In the genomic region with DNA sequence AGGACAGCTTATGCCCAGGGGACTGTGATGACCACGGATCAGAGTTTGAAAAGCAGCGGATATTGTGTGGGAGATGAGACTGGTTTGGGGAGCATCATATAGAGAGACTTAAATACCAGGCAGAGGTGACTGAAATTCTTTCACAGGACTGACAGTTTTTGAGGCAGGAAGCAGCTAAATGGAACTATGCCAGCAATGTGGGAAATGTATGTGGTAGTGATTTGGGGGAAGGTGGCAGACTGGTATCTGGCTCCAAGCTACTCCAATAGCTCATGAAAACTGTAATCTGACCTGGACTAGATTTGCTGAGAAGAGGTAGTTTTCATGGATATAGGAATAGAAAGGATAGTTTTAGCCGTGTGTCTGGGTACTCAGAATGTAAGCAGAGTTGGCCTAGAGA, we compare ENCODE assay signal across 18 cellular contexts.
A peak's percentile ranks its signal among the peaks of the same experiment; 100 is the strongest.
DNase-seq lines count a peak whose midpoint lies in the region; ATAC-seq, FAIRE-seq and TF ChIP-seq lines count a peak whose summit lies in the region.
"Had no signal": no experiment of that assay in that cellular context is flagged by ENCODE, and none has a peak within 500 bp of the region (broad histone marks: within the 10 kb centered on the region; RNA-seq: fewer than 3 reads in every experiment).

No MANE protein-coding gene starts in this region.

- no peak overlapping the region for H2BK5ac ChIP-seq in H9 (ENCODE audit: insufficient read length, low read length)

- H3K4me3 Mint-ChIP-seq in H9 (no peak overlapping the region), WTC11 (no peak overlapping the region)
- H3K4me3 Mint-ChIP-seq: B cell; CD4-positive, alpha-beta memory T cell had no signal

- H3K9me3 ChIP-seq in H9 (ENCODE audit: control insufficient read depth, low read depth, low read length): no peaks in the 10 kb centered on the region
- H3K9me3 ChIP-seq in iPS DF 6.9 (ENCODE audit: control insufficient read depth, insufficient read depth, low read length): no peaks in the 10 kb centered on the region
- H3K9me3 ChIP-seq in BE2C: no peaks in the 10 kb centered on the region
- no peaks in the 10 kb centered on the region for H3K9me3 ChIP-seq in A673 (ENCODE audit: low read depth, low read length, poor library complexity, severe bottlenecking)
- H3K9me3 ChIP-seq: SJCRH30 had no signal

- no peak overlapping the region for H2AK5ac ChIP-seq in H9 (ENCODE audit: insufficient read length, low read length)

- no peaks in the 10 kb centered on the region for H3K36me3 ChIP-seq in iPS DF 6.9 (ENCODE audit: control insufficient read depth, insufficient read depth, low read length)
- H3K36me3 ChIP-seq in BE2C: no peaks in the 10 kb centered on the region
- H3K36me3 ChIP-seq in A673 (ENCODE audit: insufficient read depth, low read length, poor library complexity, severe bottlenecking): no peaks in the 10 kb centered on the region
- H3K36me3 ChIP-seq: SJCRH30 had no signal

- no peak overlapping the region for H2AFZ ChIP-seq in H9 (ENCODE audit: low read length)
- H2AFZ ChIP-seq: GM23248 had no signal

- TF ChIP-seq CTCF in H9 (conservative IDR thresholded peaks at IDR 0.05) (no peak), WTC11 (IDR thresholded peaks at IDR 0.05) (no peak), BE2C (IDR thresholded peaks at IDR 0.05; ENCODE audit: low read depth, low read length) (no peak), A673 (conservative IDR thresholded peaks at IDR 0.05; ENCODE audit: low read depth, low read length) (no peak)

- H3K4ac ChIP-seq in H9 (ENCODE audit: low read depth, low read length): no peak overlapping the region

- H3K4me1 Mint-ChIP-seq in H9 (peaks cover 24 to 26% of the 10 kb centered on the region in 2 experiments), WTC11 (peaks cover 52% of the 10 kb centered on the region)

- POLR2A ChIA-PET in WTC11 (lab: Charles Lee): no interaction called here
- POLR2A ChIA-PET in A673 (lab: Charles Lee; ENCODE audit: low non-redundant PET): no interaction called here

- H2BK12ac ChIP-seq in H9 (ENCODE audit: insufficient read length, low read depth, low read length): no peak overlapping the region

- no peak overlapping the region for H2BK20ac ChIP-seq in H9 (ENCODE audit: low read depth, low read length, poor library complexity, severe bottlenecking)

- ATAC-seq in WTC11: peak; percentile 72
- ATAC-seq: GM12878 had no signal

- no peak overlapping the region for H4K5ac ChIP-seq in H9 (ENCODE audit: insufficient read length, low read depth, low read length)

- no peak overlapping the region for H4K91ac ChIP-seq in H9 (ENCODE audit: insufficient read length, low read depth, low read length)

- no peaks in the 10 kb centered on the region for H4K20me1 ChIP-seq in H9 (ENCODE audit: control insufficient read depth, insufficient read depth, insufficient read length)

- CTCF ChIA-PET in WTC11 (lab: Charles Lee): interaction anchor here (1.0 to 3.0 kb wide), 3 partner anchors 72 to 262 kb away, joined by 3 to 13 read pairs (median 3); no protein-coding TSS in a partner anchor
- CTCF ChIA-PET in A673 (lab: Charles Lee): no interaction called here

- H3K27me3 Mint-ChIP-seq in H9 (ENCODE audit: low read depth) (no peaks in the 10 kb centered on the region), WTC11 (ENCODE audit: low read depth) (no peaks in the 10 kb centered on the region)

- H3K27ac ChIP-seq in H9 (ENCODE audit: insufficient read length, low read depth, low read length): peak overlapping the region; percentile 18
- H3K27ac ChIP-seq in iPS DF 6.9 (ENCODE audit: low read length): no peak overlapping the region
- no peak overlapping the region for H3K27ac ChIP-seq in A673 (ENCODE audit: low read depth, low read length, poor library complexity, severe bottlenecking)
- H3K27ac ChIP-seq: GM23248, SJCRH30 had no signal

- no peaks in the 10 kb centered on the region; a peak in 1 of 5 replicates for H3K9me3 Mint-ChIP-seq in H9
- peaks cover 4% of the 10 kb centered on the region for H3K9me3 Mint-ChIP-seq in WTC11
- H3K9me3 Mint-ChIP-seq: CD4-positive, alpha-beta memory T cell had no signal

- no peaks in the 10 kb centered on the region for H3K79me2 ChIP-seq in H9 (ENCODE audit: insufficient read depth, low read length)

- H3K4me3 ChIP-seq in iPS DF 6.9 (ENCODE audit: low read length): no peak overlapping the region
- no peak overlapping the region for H3K4me3 ChIP-seq in BE2C (ENCODE audit: low read depth, low read length)
- no peak overlapping the region for H3K4me3 ChIP-seq in A673 (ENCODE audit: low read depth, low read length, poor library complexity, severe bottlenecking)
- H3K4me3 ChIP-seq: GM12878, GM23248, SJCRH30 had no signal

- no TSS peak for BruUV-seq in A673 (replicated peaks; lab: Mats Ljungman, UMichigan)

- H2BK120ac ChIP-seq in H9 (ENCODE audit: low read depth, low read length, poor library complexity, severe bottlenecking): no peak overlapping the region

- no peaks in the 10 kb centered on the region for H3K79me1 ChIP-seq in H9 (ENCODE audit: insufficient read depth, low read depth, low read length, poor library complexity, severe bottlenecking)

- no peak overlapping the region for H3T11ph ChIP-seq in H9 (ENCODE audit: low read length)

- H3K56ac ChIP-seq in H9 (ENCODE audit: insufficient read length, low read depth, low read length): no peak overlapping the region

- no peak overlapping the region for H2BK15ac ChIP-seq in H9 (ENCODE audit: low read depth, low read length)

- no peak overlapping the region for H4K8ac ChIP-seq in H9 (replicated peaks; ENCODE audit: insufficient read length, low read depth, low read length)

- H3K23ac ChIP-seq in H9 (ENCODE audit: insufficient read length, low read depth, low read length): no peak overlapping the region

- FAIRE-seq in urothelium cell line (lab: Jason Lieb, UNC): no peak
- FAIRE-seq: D721Med, GM12878 had no signal

- WGBS in H9 (ENCODE audit: extremely low coverage, insufficient read length, low lambda C conversion rate): no CpG with 5 or more reads among the region's 3 CpGs
- WGBS in iPS DF 6.9 (ENCODE audit: insufficient coverage, insufficient read length): no CpG with 5 or more reads among the region's 3 CpGs

- H3K27ac Mint-ChIP-seq in H9 (peak overlapping the region in 1 of 3 experiments; percentile 36; a peak in 1 of 7 replicates), WTC11 (peak overlapping the region; percentile 54)
- H3K27ac Mint-ChIP-seq: B cell; CD4-positive, alpha-beta memory T cell had no signal

- no peaks in the 10 kb centered on the region for H3K23me2 ChIP-seq in H9 (ENCODE audit: insufficient read length, low read depth, low read length, poor library complexity, severe bottlenecking)

- H3K9ac ChIP-seq in H9 (ENCODE audit: extremely low read depth, insufficient read length, low read length): no peak overlapping the region
- H3K9ac ChIP-seq: GM23248 had no signal

- H3K4me2 ChIP-seq in H9 (ENCODE audit: insufficient read depth, insufficient read length, low read length): peak overlapping the region; percentile 34

- no peak overlapping the region for H3K18ac ChIP-seq in H9 (ENCODE audit: insufficient read length, low read depth, low read length)

- no peak overlapping the region for H3K14ac ChIP-seq in H9 (ENCODE audit: insufficient read depth, low read length)

- intact Hi-C loops in A673 (cut with micrococcal nuclease; ENCODE audit: unreplicated experiment): no loop called here

- no peaks in the 10 kb centered on the region; a peak in 1 of 7 replicates for H3K36me3 Mint-ChIP-seq in H9 (ENCODE audit: insufficient read depth in 1 of 3, low read depth in 3 of 3)
- no peaks in the 10 kb centered on the region for H3K36me3 Mint-ChIP-seq in WTC11
- H3K36me3 Mint-ChIP-seq: CD4-positive, alpha-beta memory T cell had no signal

- H3K27me3 ChIP-seq in H9 (ENCODE audit: insufficient read depth, low read length) (no peaks in the 10 kb centered on the region), iPS DF 6.9 (ENCODE audit: control insufficient read depth, insufficient read depth, low read length) (no peaks in the 10 kb centered on the region), BE2C (no peaks in the 10 kb centered on the region), A673 (replicated peaks; ENCODE audit: insufficient read depth, low read depth, low read length, poor library complexity) (no peaks in the 10 kb centered on the region)
- H3K27me3 ChIP-seq: SJCRH30 had no signal

- peaks cover 15% of the 10 kb centered on the region; the same call in 1 of the 2 replicates for H3K4me1 ChIP-seq in H9 (ENCODE audit: insufficient read depth, low read length)
- no peaks in the 10 kb centered on the region; the same call in 1 of the 2 replicates for H3K4me1 ChIP-seq in iPS DF 6.9 (ENCODE audit: control insufficient read depth, insufficient read depth, low read length)
- no peaks in the 10 kb centered on the region for H3K4me1 ChIP-seq in BE2C
- H3K4me1 ChIP-seq in A673 (ENCODE audit: insufficient read depth, low read length, poor library complexity, severe bottlenecking): no peaks in the 10 kb centered on the region
- H3K4me1 ChIP-seq: SJCRH30 had no signal

- DNase-seq in H9: peak; percentile 37
- no peak for DNase-seq in WTC11 (ENCODE audit: low spot score)
- DNase-seq in iPS DF 6.9 (ENCODE audit: low read depth, low spot score): peak; percentile 18
- DNase-seq in urothelium cell line (ENCODE audit: low spot score): peak; percentile 42
- no peak for DNase-seq in BE2C
- no peak for DNase-seq in NCI-H1436 (lab: John Stamatoyannopoulos, UW)
- no peak for DNase-seq in A673 (ENCODE audit: low spot score)
- DNase-seq: CD4-positive, alpha-beta memory T cell; DMS79 treated with DMSO at 0.1 percent for 48 hours; GDM1; GM23248; NCI-H2029 treated with DMSO at 0.1 percent for 48 hours; NCI-H2171 treated with DMSO at 0.1 percent for 48 hours; NCI-H446 treated with DMSO at 0.1 percent for 48 hours; SJCRH30 had no signal

TF ChIP-seq in WTC11, 78 proteins besides CTCF, POLR2A, EP300 and RAD21 (continues in another document):
- TF ChIP-seq, protein P1, sequence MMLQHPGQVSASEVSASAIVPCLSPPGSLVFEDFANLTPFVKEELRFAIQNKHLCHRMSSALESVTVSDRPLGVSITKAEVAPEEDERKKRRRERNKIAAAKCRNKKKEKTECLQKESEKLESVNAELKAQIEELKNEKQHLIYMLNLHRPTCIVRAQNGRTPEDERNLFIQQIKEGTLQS (CRISPR knock-in tag; conservative IDR thresholded peaks at IDR 0.05): no peak
- TF ChIP-seq GTF2I (CRISPR knock-in tag; conservative IDR thresholded peaks at IDR 0.05): no peak
- no peak for TF ChIP-seq KAT7 (CRISPR knock-in tag; IDR thresholded peaks at IDR 0.05; ENCODE audit: borderline replicate concordance)
- TF ChIP-seq ZNF121 (CRISPR knock-in tag; IDR thresholded peaks at IDR 0.05): no peak
- TF ChIP-seq ZSCAN18 (CRISPR knock-in tag; IDR thresholded peaks at IDR 0.05): no peak

Comparison
In these comparisons a context has a peak if more than half of its experiments do, and no peak if none do; other contexts are left out.
1. DNase-seq: peak in H9 (single experiment), iPS DF 6.9 (single experiment) and urothelium cell line (single experiment); none in WTC11 (single experiment), BE2C (single experiment), NCI-H1436 (single experiment) and A673 (single experiment).